In genomic region chr2:102749938-102750337, GRCh38 we compare ENCODE assay signal across 13 cellular contexts. TPM values are rescaled to one million over a fixed set of nuclear protein-coding genes. Genes with fewer than 3 reads are reported as not detected.
DNase-seq lines count a peak whose midpoint lies in the region; ATAC-seq and TF ChIP-seq lines count a peak whose summit lies in the region.
"Had no signal": no experiment of that assay in that cellular context is flagged by ENCODE, and none has a peak within 500 bp of the region (broad histone marks: within the 10 kb centered on the region; RNA-seq: fewer than 3 reads in every experiment).

No MANE protein-coding gene starts in this region.

- H3K4me3 ChIP-seq in gastrocnemius medialis: no peak overlapping the region
- H3K4me3 ChIP-seq in GM23338: no peak overlapping the region
- no peak overlapping the region for H3K4me3 ChIP-seq in mesenchymal stem cell (ENCODE audit: insufficient read depth in 1 of 2, low read depth in 1 of 2, low read length in 2 of 2)

- no peak overlapping the region for H4K91ac ChIP-seq in mesenchymal stem cell (ENCODE audit: low read length)

- no peak for TF ChIP-seq POLR2A in gastrocnemius medialis (IDR thresholded peaks at IDR 0.05)

- H3K27me3 ChIP-seq in gastrocnemius medialis (no peaks in the 10 kb centered on the region), GM23338 (ENCODE audit: insufficient read depth) (no peaks in the 10 kb centered on the region), mesenchymal stem cell (ENCODE audit: control insufficient read depth in 1 of 2, insufficient read depth in 1 of 2, low read length in 2 of 2) (no peaks in the 10 kb centered on the region)

- H3K9ac ChIP-seq in mesenchymal stem cell (ENCODE audit: low read length): no peak overlapping the region

- no peak overlapping the region for H2BK5ac ChIP-seq in mesenchymal stem cell (ENCODE audit: low read depth, low read length, poor library complexity, severe bottlenecking)

- H3K4me3 Mint-ChIP-seq in GM23338: no peak overlapping the region
- H3K4me3 Mint-ChIP-seq: activated T-helper 1 cell treated with anti-CD3 and anti-CD28 coated beads, Interleukin-12 subunit alpha, Interleukin-12 subunit beta, Interleukin-2, Interleukin-4 antibody, amounts not matched to agents 30 ng/mL and 10 ng/mL and 1 ng/mL, durations not matched to agents 14 hours and 24 hours and 36 hours had no signal

- H3K4ac ChIP-seq in mesenchymal stem cell (ENCODE audit: low read depth in 1 of 2, low read length in 2 of 2): no peak overlapping the region

- H3F3A ChIP-seq in GM23338 (replicated peaks; ENCODE audit: low read depth): no peaks in the 10 kb centered on the region

- TF ChIP-seq CTCF in gastrocnemius medialis (IDR thresholded peaks at IDR 0.05 in 4 of 5, conservative IDR thresholded peaks at IDR 0.05 in 1 of 5) (no peak), GM23338 (conservative IDR thresholded peaks at IDR 0.05; ENCODE audit: low read depth in 2 of 2) (no peak)

- no peak overlapping the region for H4K8ac ChIP-seq in mesenchymal stem cell (ENCODE audit: low read length)

- H3K27ac ChIP-seq in gastrocnemius medialis (no peak overlapping the region), GM23338 (ENCODE audit: low read depth) (no peak overlapping the region), mesenchymal stem cell (ENCODE audit: low read length, poor library complexity, severe bottlenecking) (no peak overlapping the region)

- no peak overlapping the region for H3K23ac ChIP-seq in mesenchymal stem cell (ENCODE audit: low read length in 2 of 2)

- no peak overlapping the region for H2BK15ac ChIP-seq in mesenchymal stem cell (ENCODE audit: low read depth, poor library complexity, severe bottlenecking)

- H3K9me2 ChIP-seq in GM23338 (ENCODE audit: insufficient read depth): no peaks in the 10 kb centered on the region

- no peak overlapping the region for H3K14ac ChIP-seq in mesenchymal stem cell (ENCODE audit: low read length in 2 of 2)

- 100% methylated on average over 1 of the region's 3 CpGs for WGBS in mesenchymal stem cell

- peaks cover 17% of the 10 kb centered on the region for H3K79me1 ChIP-seq in mesenchymal stem cell (replicated peaks; ENCODE audit: low read length, poor library complexity, severe bottlenecking)

- H3K9me3 ChIP-seq in gastrocnemius medialis: no peaks in the 10 kb centered on the region
- no peaks in the 10 kb centered on the region for H3K9me3 ChIP-seq in mesenchymal stem cell (ENCODE audit: control insufficient read depth, low read length)

- H3K4me1 ChIP-seq in gastrocnemius medialis: peaks cover 4% of the 10 kb centered on the region in 2 donors
- H3K4me1 ChIP-seq in GM23338 (ENCODE audit: insufficient read depth): no peaks in the 10 kb centered on the region
- H3K4me1 ChIP-seq in mesenchymal stem cell (ENCODE audit: control insufficient read depth, insufficient read depth, low read depth, low read length): no peaks in the 10 kb centered on the region

- peaks cover 1% of the 10 kb centered on the region for H3K4me1 Mint-ChIP-seq in GM23338

- intact Hi-C loops in gastrocnemius medialis (cut with DNase I; ENCODE audit: low total_unique reads): no loop called here

- H4K20me1 ChIP-seq in GM23338 (replicated peaks; ENCODE audit: insufficient read depth): no peaks in the 10 kb centered on the region

- no peak overlapping the region for H3K27ac Mint-ChIP-seq in GM23338
- H3K27ac Mint-ChIP-seq: activated T-helper 1 cell treated with anti-CD3 and anti-CD28 coated beads, Interleukin-12 subunit alpha, Interleukin-12 subunit beta, Interleukin-2, Interleukin-4 antibody, amounts not matched to agents 30 ng/mL and 10 ng/mL and 1 ng/mL, durations not matched to agents 14 hours and 24 hours and 36 hours had no signal

- H2BK12ac ChIP-seq in mesenchymal stem cell (ENCODE audit: low read length in 2 of 2): no peak overlapping the region

- no peaks in the 10 kb centered on the region for H3K27me3 Mint-ChIP-seq in GM23338 (ENCODE audit: insufficient read depth, low read depth, poor library complexity)

- H3K18ac ChIP-seq in mesenchymal stem cell (ENCODE audit: low read depth in 1 of 2, low read length in 2 of 2): no peak overlapping the region

- in situ Hi-C loops in gastrocnemius medialis (cut with MboI; ENCODE audit: low sequenced_read_pairs in 4 of 4): loop anchor here in 3 of 4 donors (5.0 to 10.0 kb wide), 3 partner anchors 52 to 65 kb away; no protein-coding TSS in a partner anchor

- no peak overlapping the region for H2BK120ac ChIP-seq in mesenchymal stem cell (ENCODE audit: low read depth, low read length)

- no peak overlapping the region for H2AK5ac ChIP-seq in mesenchymal stem cell (ENCODE audit: low read length, severe bottlenecking)

- H2AFZ ChIP-seq in GM23338 (no peak overlapping the region), mesenchymal stem cell (ENCODE audit: low read depth, low read length) (no peak overlapping the region)

- H3K36me3 ChIP-seq in gastrocnemius medialis: no peaks in the 10 kb centered on the region
- no peaks in the 10 kb centered on the region for H3K36me3 ChIP-seq in GM23338 (ENCODE audit: insufficient read depth)
- no peaks in the 10 kb centered on the region for H3K36me3 ChIP-seq in mesenchymal stem cell (ENCODE audit: control insufficient read depth in 1 of 2, insufficient read depth in 2 of 2, low read depth in 1 of 2, low read length in 2 of 2)

- no peaks in the 10 kb centered on the region for H3K36me3 Mint-ChIP-seq in GM23338 (ENCODE audit: low read depth)

- H3K79me2 ChIP-seq in GM23338 (replicated peaks; ENCODE audit: insufficient read depth): peaks cover 9% of the 10 kb centered on the region; the same call in 1 of the 2 replicates

- ATAC-seq in GM19043 (IDR thresholded peaks at IDR 0.05; ENCODE audit: low read depth, unreplicated experiment): peak; percentile 74
- peak; percentile 76 for ATAC-seq in GM21825 (IDR thresholded peaks at IDR 0.05; ENCODE audit: unreplicated experiment)
- peak; percentile 89 for ATAC-seq in HG03378 (IDR thresholded peaks at IDR 0.05; ENCODE audit: unreplicated experiment)
- no peak for ATAC-seq in gastrocnemius medialis
- no peak for ATAC-seq in GM23338

- H3K4me2 ChIP-seq in GM23338 (no peak overlapping the region), mesenchymal stem cell (ENCODE audit: low read length, poor library complexity, severe bottlenecking) (no peak overlapping the region)

- no peaks in the 10 kb centered on the region for H3K9me3 Mint-ChIP-seq in GM23338
- H3K9me3 Mint-ChIP-seq: activated T-helper 1 cell treated with anti-CD3 and anti-CD28 coated beads, Interleukin-12 subunit alpha, Interleukin-12 subunit beta, Interleukin-2, Interleukin-4 antibody, amounts not matched to agents 30 ng/mL and 10 ng/mL and 1 ng/mL, durations not matched to agents 14 hours and 24 hours and 36 hours had no signal

- DNase-seq in CD1c-positive myeloid dendritic cell (ENCODE audit: extremely low spot score): peak; percentile 11
- DNase-seq in gastrocnemius medialis: no peak
- no peak for DNase-seq in NCI-H1105 treated with DMSO at 0.1 percent for 48 hours (lab: John Stamatoyannopoulos, UW)
- DNase-seq in GM23338 (ENCODE audit: low spot score): no peak
- no peak for DNase-seq in mesenchymal stem cell
- DNase-seq: activated CD4-positive, alpha-beta T cell treated with anti-CD3 and anti-CD28 coated beads, Interleukin-2, amount 50 U/mL, for 1 hour; NCI-H1694 treated with DMSO at 0.1 percent for 48 hours; NCI-H526 treated with DMSO at 0.1 percent for 48 hours; trophoblast cell had no signal

TF ChIP-seq in GM23338, 12 proteins besides CTCF, POLR2A, EP300 and RAD21 (continues in another document):
- TF ChIP-seq EZH2 (IDR thresholded peaks at IDR 0.05; ENCODE audit: low read depth, unreplicated experiment): no peak
- TF ChIP-seq CREB1 (CRISPR knock-in tag; IDR thresholded peaks at IDR 0.05; ENCODE audit: low read depth): no peak
- TF ChIP-seq ZNF331 (CRISPR knock-in tag; IDR thresholded peaks at IDR 0.05; ENCODE audit: low read depth): no peak
- no peak for TF ChIP-seq JUNB (IDR thresholded peaks at IDR 0.05; ENCODE audit: unreplicated experiment)
- TF ChIP-seq NANOG (IDR thresholded peaks at IDR 0.05; ENCODE audit: borderline replicate concordance): no peak
- no peak for TF ChIP-seq ZNF114 (CRISPR knock-in tag; IDR thresholded peaks at IDR 0.05)
- no peak for TF ChIP-seq POLR2AphosphoS5 (IDR thresholded peaks at IDR 0.05; ENCODE audit: low read depth)
- no peak for TF ChIP-seq REST (IDR thresholded peaks at IDR 0.05; ENCODE audit: unreplicated experiment)

RNA-seq across cellular contexts. Expression of gene TMEM182, which starts 11.9 kb away (rescaled TPM):
- total RNA-seq in gastrocnemius medialis: 10 to 100 TPM in 1 of 4 donors, 1 to 10 TPM in 3; 6.1 to 15.2 (median 8.0) TPM
- 6.2 and 7.2 TPM in 2 replicates for total RNA-seq in GM23338 (2014; rRNA removed; shearing (Covaris generic))
- 2.9 and 5.2 TPM in 2 replicates for polyA plus RNA-seq in GM23338 (2016; fragmentation: Nextera tagmentation; extraction: Ambion mirVana)
- polyA plus RNA-seq in mesenchymal stem cell (2013, experiment 1 of 2): 3.2 TPM
- polyA plus RNA-seq in mesenchymal stem cell (2013, experiment 2 of 2): 3.1 TPM

Comparison
In these comparisons a context has a peak if more than half of its experiments do, and no peak if none do; other contexts are left out.
1. ATAC-seq: peak in GM19043 (single experiment), GM21825 (single experiment) and HG03378 (single experiment); none in gastrocnemius medialis (0 of 2) and GM23338 (single experiment).